In the genomic region with DNA sequence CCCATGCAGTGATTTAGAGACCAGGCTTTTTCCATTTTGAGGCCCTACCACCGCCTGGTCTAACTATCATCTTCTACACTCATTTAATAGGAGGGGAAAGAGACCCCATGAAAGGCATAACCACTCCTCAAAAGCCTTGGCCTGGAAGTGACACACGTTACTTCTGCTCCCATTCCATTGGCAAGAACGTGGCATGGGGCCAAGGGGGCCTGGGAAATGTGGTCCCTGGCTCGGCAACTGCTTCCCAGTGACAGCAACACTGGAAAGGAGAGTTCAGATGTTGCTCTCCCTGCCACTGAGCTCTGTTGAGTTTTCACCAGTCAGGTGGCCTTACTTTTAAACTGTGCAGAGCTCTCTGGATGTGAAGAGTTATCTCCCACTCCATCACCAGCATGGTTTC, we compare ENCODE assay signal across 1 cellular context.
TF ChIP-seq lines count a peak whose summit lies in the region.

No MANE protein-coding gene starts in this region.

TF ChIP-seq in SK-N-SH treated with all-trans-retinoic acid at 6 μM for 48 hours, 23 proteins besides CTCF, POLR2A, EP300 and RAD21 (continued from another document):
- TF ChIP-seq, protein P1, sequence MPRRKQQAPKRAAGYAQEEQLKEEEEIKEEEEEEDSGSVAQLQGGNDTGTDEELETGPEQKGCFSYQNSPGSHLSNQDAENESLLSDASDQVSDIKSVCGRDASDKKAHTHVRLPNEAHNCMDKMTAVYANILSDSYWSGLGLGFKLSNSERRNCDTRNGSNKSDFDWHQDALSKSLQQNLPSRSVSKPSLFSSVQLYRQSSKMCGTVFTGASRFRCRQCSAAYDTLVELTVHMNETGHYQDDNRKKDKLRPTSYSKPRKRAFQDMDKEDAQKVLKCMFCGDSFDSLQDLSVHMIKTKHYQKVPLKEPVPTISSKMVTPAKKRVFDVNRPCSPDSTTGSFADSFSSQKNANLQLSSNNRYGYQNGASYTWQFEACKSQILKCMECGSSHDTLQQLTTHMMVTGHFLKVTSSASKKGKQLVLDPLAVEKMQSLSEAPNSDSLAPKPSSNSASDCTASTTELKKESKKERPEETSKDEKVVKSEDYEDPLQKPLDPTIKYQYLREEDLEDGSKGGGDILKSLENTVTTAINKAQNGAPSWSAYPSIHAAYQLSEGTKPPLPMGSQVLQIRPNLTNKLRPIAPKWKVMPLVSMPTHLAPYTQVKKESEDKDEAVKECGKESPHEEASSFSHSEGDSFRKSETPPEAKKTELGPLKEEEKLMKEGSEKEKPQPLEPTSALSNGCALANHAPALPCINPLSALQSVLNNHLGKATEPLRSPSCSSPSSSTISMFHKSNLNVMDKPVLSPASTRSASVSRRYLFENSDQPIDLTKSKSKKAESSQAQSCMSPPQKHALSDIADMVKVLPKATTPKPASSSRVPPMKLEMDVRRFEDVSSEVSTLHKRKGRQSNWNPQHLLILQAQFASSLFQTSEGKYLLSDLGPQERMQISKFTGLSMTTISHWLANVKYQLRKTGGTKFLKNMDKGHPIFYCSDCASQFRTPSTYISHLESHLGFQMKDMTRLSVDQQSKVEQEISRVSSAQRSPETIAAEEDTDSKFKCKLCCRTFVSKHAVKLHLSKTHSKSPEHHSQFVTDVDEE (CRISPR knock-in tag; IDR thresholded peaks at IDR 0.05): no peak
- no peak for TF ChIP-seq ZNF8 (CRISPR knock-in tag; IDR thresholded peaks at IDR 0.05)
- TF ChIP-seq SNAI2 (CRISPR knock-in tag; IDR thresholded peaks at IDR 0.05): no peak
- no peak for TF ChIP-seq ZFP3 (CRISPR knock-in tag; IDR thresholded peaks at IDR 0.05)
- no peak for TF ChIP-seq ZNF70 (CRISPR knock-in tag; IDR thresholded peaks at IDR 0.05)
- no peak for TF ChIP-seq ZFP30 (CRISPR knock-in tag; IDR thresholded peaks at IDR 0.05)
- no peak for TF ChIP-seq ZNF565 (CRISPR knock-in tag; conservative IDR thresholded peaks at IDR 0.05; ENCODE audit: low read depth)
